17 cellular contexts compared by ENCODE assay signal in genomic region chr10:126528320-126528835, GRCh38.
DNase-seq lines count a peak whose midpoint lies in the region; ATAC-seq, FAIRE-seq and TF ChIP-seq lines count a peak whose summit lies in the region.
"Had no signal": no experiment of that assay in that cellular context is flagged by ENCODE, and none has a peak within 500 bp of the region (broad histone marks: within the 10 kb centered on the region; RNA-seq: fewer than 3 reads in every experiment).

No MANE protein-coding gene starts in this region.

- H3K36me3 ChIP-seq in H1 (ENCODE audit: control insufficient read depth in 2 of 4, insufficient read depth in 4 of 4, low read length in 3 of 4), result no peaks in the 10 kb centered on the region
- no peaks in the 10 kb centered on the region for H3K36me3 ChIP-seq in vagina
- H3K36me3 ChIP-seq in esophagus squamous epithelium, result no peaks in the 10 kb centered on the region
- H3K36me3 ChIP-seq: BE2C, HAP-1 had no signal

- no peak overlapping the region for H4K91ac ChIP-seq in H1 (replicated peaks; ENCODE audit: insufficient read length, low read length)

- intact Hi-C loops in vagina (cut with DNase I) (no loop called here), esophagus squamous epithelium (cut with DNase I) (no loop called here)

- H3K36me3 Mint-ChIP-seq in osteocyte (ENCODE audit: unreplicated experiment), result no peaks in the 10 kb centered on the region
- H3K36me3 Mint-ChIP-seq in naive thymus-derived CD8-positive, alpha-beta T cell, result no peaks in the 10 kb centered on the region
- H3K36me3 Mint-ChIP-seq: CD4-positive, alpha-beta memory T cell had no signal

- no peak overlapping the region for H2AK5ac ChIP-seq in H1 (ENCODE audit: low read depth, low read length)

- no peak for TF ChIP-seq EP300 in H1 (IDR thresholded peaks at IDR 0.05; ENCODE audit: borderline replicate concordance in 1 of 2, low read depth in 2 of 2, low read length in 2 of 2)

- H3K4me2 ChIP-seq in H1 (ENCODE audit: insufficient read depth in 1 of 2, low read depth in 2 of 2, low read length in 2 of 2), result no peak overlapping the region
- H3K4me2 ChIP-seq: A549 had no signal

- H3K4me1 ChIP-seq in H1 (replicated peaks in 1 of 4; ENCODE audit: control insufficient read depth in 3 of 4, insufficient read depth in 4 of 4, low read length in 3 of 4), result no peaks in the 10 kb centered on the region; a peak in 1 of 7 replicates
- H3K4me1 ChIP-seq in vagina, result no peaks in the 10 kb centered on the region
- H3K4me1 ChIP-seq in esophagus squamous epithelium, result no peaks in the 10 kb centered on the region
- H3K4me1 ChIP-seq: A549, BE2C, HAP-1 had no signal

- no peak overlapping the region for H3K4ac ChIP-seq in H1 (replicated peaks; ENCODE audit: insufficient read length, low read depth, low read length)

- no peak for TF ChIP-seq CTCF in H1 (IDR thresholded peaks at IDR 0.05; ENCODE audit: control extremely low read depth in 1 of 3, insufficient read depth in 1 of 3, low read depth in 1 of 3, low read length in 3 of 3)
- TF ChIP-seq CTCF in osteocyte (IDR thresholded peaks at IDR 0.05), result no peak
- no peak for TF ChIP-seq CTCF in vagina (IDR thresholded peaks at IDR 0.05)
- no peak for TF ChIP-seq CTCF in esophagus squamous epithelium (IDR thresholded peaks at IDR 0.05)

- CTCF ChIA-PET in H1 (lab: Charles Lee; ENCODE audit: partially characterized antibody), result no interaction called here

- TF ChIP-seq POLR2A in H1 (IDR thresholded peaks at IDR 0.05; ENCODE audit: control extremely low read depth in 1 of 2, low read depth in 2 of 2, low read length in 2 of 2), result no peak
- no peak for TF ChIP-seq POLR2A in vagina (IDR thresholded peaks at IDR 0.05)
- TF ChIP-seq POLR2A in esophagus squamous epithelium (IDR thresholded peaks at IDR 0.05), result no peak

- FAIRE-seq in H1 (lab: Jason Lieb, UNC), result peak; percentile 7
- FAIRE-seq: A549, GM12878, GM18507 had no signal

- no peaks in the 10 kb centered on the region for H3K79me2 ChIP-seq in H1 (ENCODE audit: control insufficient read depth in 1 of 2, insufficient read depth in 2 of 2, low read length in 2 of 2)

- no peaks in the 10 kb centered on the region for H3K9me3 ChIP-seq in H1 (ENCODE audit: insufficient read depth in 2 of 2, low read depth in 1 of 2, low read length in 1 of 2)
- no peaks in the 10 kb centered on the region for H3K9me3 ChIP-seq in vagina
- H3K9me3 ChIP-seq in esophagus squamous epithelium, result no peaks in the 10 kb centered on the region
- H3K9me3 ChIP-seq: A549, BE2C, HAP-1 had no signal

- H3K9ac ChIP-seq in H1 (replicated peaks in 1 of 4; ENCODE audit: extremely low read depth in 1 of 4, low read depth in 3 of 4, low read length in 3 of 4), result no peak overlapping the region

- H4K5ac ChIP-seq in H1 (ENCODE audit: insufficient read length, low read depth, low read length), result no peak overlapping the region

- H4K8ac ChIP-seq in H1 (ENCODE audit: extremely low read depth, insufficient read depth, low read length), result no peak overlapping the region

- H3K23me2 ChIP-seq in H1 (ENCODE audit: low read depth, low read length), result no peaks in the 10 kb centered on the region; the same call in 1 of the 2 replicates

- H3K4me3 ChIP-seq in H1 (ENCODE audit: extremely low read depth in 1 of 4, insufficient read depth in 2 of 4, low read depth in 3 of 4, low read length in 4 of 4) (no peak overlapping the region), vagina (no peak overlapping the region), esophagus squamous epithelium (no peak overlapping the region)
- H3K4me3 ChIP-seq: A549, GM12878, HAP-1 had no signal

- no peaks in the 10 kb centered on the region for H3K9me3 Mint-ChIP-seq in osteocyte (ENCODE audit: unreplicated experiment)
- peaks cover 0 to 4% (median 0%) of the 10 kb centered on the region in 9 donors for H3K9me3 Mint-ChIP-seq in naive thymus-derived CD8-positive, alpha-beta T cell

- TF ChIP-seq RAD21 in H1 (IDR thresholded peaks at IDR 0.05 in 1 of 2, conservative IDR thresholded peaks at IDR 0.05 in 1 of 2; ENCODE audit: low read depth in 2 of 2, low read length in 2 of 2), result no peak

- H2BK12ac ChIP-seq in H1 (ENCODE audit: low read depth, low read length), result 0 out of 2 replicates have a peak overlapping the region, but pooled peaks have one; percentile 7

- H2BK5ac ChIP-seq in H1 (ENCODE audit: low read depth, low read length), result no peak overlapping the region

- no peaks in the 10 kb centered on the region for H3K4me1 Mint-ChIP-seq in osteocyte (ENCODE audit: unreplicated experiment)
- no peaks in the 10 kb centered on the region for H3K4me1 Mint-ChIP-seq in naive thymus-derived CD8-positive, alpha-beta T cell
- H3K4me1 Mint-ChIP-seq: CD4-positive, alpha-beta memory T cell had no signal

- H3K23ac ChIP-seq in H1 (ENCODE audit: insufficient read length), result no peak overlapping the region

- no peak overlapping the region for H3K4me3 Mint-ChIP-seq in osteocyte (ENCODE audit: unreplicated experiment)
- no peak overlapping the region for H3K4me3 Mint-ChIP-seq in naive thymus-derived CD8-positive, alpha-beta T cell
- H3K4me3 Mint-ChIP-seq: CD4-positive, alpha-beta memory T cell had no signal

- no peaks in the 10 kb centered on the region for H4K20me1 ChIP-seq in H1 (replicated peaks in 1 of 2; ENCODE audit: control insufficient read depth in 1 of 2, insufficient read depth in 2 of 2, low read length in 2 of 2)

- DNase-seq in H1 (ENCODE audit: low read depth in 1 of 2, low spot score in 2 of 2), result no peak
- DNase-seq in left kidney (ENCODE audit: low read depth, low spot score), result peak; percentile 22
- DNase-seq in osteocyte (ENCODE audit: extremely low spot score, unreplicated experiment), result peak; percentile 72
- peak; percentile 34 to 40 for DNase-seq in vagina (ENCODE audit: extremely low spot score in 2 of 2)
- no peak for DNase-seq in esophagus squamous epithelium (lab: John Stamatoyannopoulos, UW)
- no peak for DNase-seq in naive thymus-derived CD8-positive, alpha-beta T cell
- DNase-seq: BE2C; CD4-positive, alpha-beta memory T cell; DMS79; GOT3 had no signal

- WGBS in H1 (ENCODE audit: extremely low coverage in 1 of 2, insufficient coverage in 1 of 2, insufficient read length in 1 of 2, insufficient replicate concordance in 2 of 2, low coverage in 1 of 2, low lambda C conversion rate in 2 of 2, missing lambda C conversion rate in 1 of 2), 2 experiments, result 83% methylated on average over 8 of the region's 8 CpGs; no CpG with 5 or more reads in 1 of the 2 experiments
- 52 to 84% methylated on average over 8 of the region's 8 CpGs for WGBS in esophagus squamous epithelium, 2 donors

- H2BK120ac ChIP-seq in H1 (replicated peaks; ENCODE audit: low read depth, low read length), result no peak overlapping the region

- H3K27me3 ChIP-seq in H1 (replicated peaks in 1 of 4; ENCODE audit: control insufficient read depth in 3 of 4, extremely low read depth in 1 of 4, insufficient read depth in 3 of 4, low read length in 3 of 4) (no peaks in the 10 kb centered on the region), vagina (no peaks in the 10 kb centered on the region), esophagus squamous epithelium (peaks cover 0 to 9% (median 0%) of the 10 kb centered on the region in 4 donors)
- H3K27me3 ChIP-seq: BE2C had no signal

- ATAC-seq in naive thymus-derived CD8-positive, alpha-beta T cell, result no peak
- ATAC-seq in GM21515 (IDR thresholded peaks at IDR 0.05; ENCODE audit: unreplicated experiment), result no peak
- ATAC-seq: A549, GM12878 had no signal

- H2BK15ac ChIP-seq in H1 (ENCODE audit: low read length), result no peak overlapping the region

- H2AFZ ChIP-seq in H1 (ENCODE audit: low read length), result no peak overlapping the region; the same call in 1 of the 2 replicates

- H3K27me3 Mint-ChIP-seq in osteocyte (ENCODE audit: unreplicated experiment), result peaks cover 38% of the 10 kb centered on the region
- peaks cover 0 to 23% (median 2%) of the 10 kb centered on the region in 5 donors for H3K27me3 Mint-ChIP-seq in naive thymus-derived CD8-positive, alpha-beta T cell

- H3K27ac ChIP-seq in H1 (ENCODE audit: low read depth, low read length) (no peak overlapping the region), vagina (no peak overlapping the region), esophagus squamous epithelium (no peak overlapping the region)
- H3K27ac ChIP-seq: A549, C4-2B, HL-60 had no signal

- POLR2A ChIA-PET in H1 (lab: Charles Lee; ENCODE audit: partially characterized antibody), result no interaction called here
- POLR2A ChIA-PET in naive thymus-derived CD8-positive, alpha-beta T cell (lab: Charles Lee), result no interaction called here

- no peak overlapping the region for H3K18ac ChIP-seq in H1 (ENCODE audit: extremely low read depth, low read length)

- no peak overlapping the region for H3K14ac ChIP-seq in H1 (ENCODE audit: insufficient read length)

- H2BK20ac ChIP-seq in H1 (ENCODE audit: low read length), result no peak overlapping the region

- H3K56ac ChIP-seq in H1 (replicated peaks; ENCODE audit: insufficient read length, low read depth, low read length), result no peak overlapping the region

- H3K79me1 ChIP-seq in H1 (ENCODE audit: low read depth, low read length), result no peaks in the 10 kb centered on the region

- no peak overlapping the region for H3K27ac Mint-ChIP-seq in osteocyte (ENCODE audit: unreplicated experiment)
- H3K27ac Mint-ChIP-seq in naive thymus-derived CD8-positive, alpha-beta T cell, result no peak overlapping the region
- H3K27ac Mint-ChIP-seq: CD4-positive, alpha-beta memory T cell had no signal

TF ChIP-seq in H1, 55 proteins besides CTCF, POLR2A, EP300 and RAD21 (continues in another document):
- TF ChIP-seq SIN3A (conservative IDR thresholded peaks at IDR 0.05 in 1 of 2, IDR thresholded peaks at IDR 0.05 in 1 of 2; ENCODE audit: low read depth in 1 of 2, low read length in 2 of 2) (no peak), KDM4A (IDR thresholded peaks at IDR 0.05; ENCODE audit: low read depth, low read length, severe bottlenecking) (no peak), CBX8 (IDR thresholded peaks at IDR 0.05; ENCODE audit: borderline replicate concordance, low read depth, low read length) (no peak), POU5F1 (IDR thresholded peaks at IDR 0.05; ENCODE audit: low read depth, low read length) (no peak), ASH2L (IDR thresholded peaks at IDR 0.05; ENCODE audit: low read length) (no peak), ATF3 (IDR thresholded peaks at IDR 0.05; ENCODE audit: insufficient read depth, low read depth, low read length) (no peak), BACH1 (IDR thresholded peaks at IDR 0.05; ENCODE audit: low read length) (no peak)

Comparison
In these comparisons a context has a peak if more than half of its experiments do, and no peak if none do; other contexts are left out.
1. DNase-seq: peak in left kidney (single experiment), osteocyte (single experiment) and vagina (2 of 2); none in H1 (0 of 2), esophagus squamous epithelium (single experiment) and naive thymus-derived CD8-positive, alpha-beta T cell (0 of 10).